ENCODE assay signal across 9 cellular contexts in genomic region chr3:21750831-21751391, GRCh38. TPM values are rescaled to one million over a fixed set of nuclear protein-coding genes. Genes with fewer than 3 reads are reported as not detected.
DNase-seq lines count a peak whose midpoint lies in the region; ATAC-seq and TF ChIP-seq lines count a peak whose summit lies in the region.
"Had no signal": no experiment of that assay in that cellular context is flagged by ENCODE, and none has a peak within 500 bp of the region (broad histone marks: within the 10 kb centered on the region; RNA-seq: fewer than 3 reads in every experiment).

A gene with protein sequence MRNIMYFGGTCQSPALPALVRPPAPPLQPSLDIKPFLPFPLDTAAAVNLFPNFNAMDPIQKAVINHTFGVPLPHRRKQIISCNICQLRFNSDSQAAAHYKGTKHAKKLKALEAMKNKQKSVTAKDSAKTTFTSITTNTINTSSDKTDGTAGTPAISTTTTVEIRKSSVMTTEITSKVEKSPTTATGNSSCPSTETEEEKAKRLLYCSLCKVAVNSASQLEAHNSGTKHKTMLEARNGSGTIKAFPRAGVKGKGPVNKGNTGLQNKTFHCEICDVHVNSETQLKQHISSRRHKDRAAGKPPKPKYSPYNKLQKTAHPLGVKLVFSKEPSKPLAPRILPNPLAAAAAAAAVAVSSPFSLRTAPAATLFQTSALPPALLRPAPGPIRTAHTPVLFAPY (minus strand): TSS chr3:21751210. CDS start chr3:21750916, 294 bp downstream.

- H3K27me3 Mint-ChIP-seq in T-cell: peaks cover 4% of the 10 kb centered on the region in 2 donors
- H3K27me3 Mint-ChIP-seq in activated CD4-positive, alpha-beta memory T cell treated with anti-CD3 and anti-CD28 coated beads for 36 hours: peaks cover 7% of the 10 kb centered on the region

- H3K4me1 ChIP-seq in subcutaneous abdominal adipose tissue (ENCODE audit: control insufficient read depth in 5 of 5, insufficient read depth in 5 of 5, low read length in 5 of 5): peaks cover 0 to 26% (median 9%) of the 10 kb centered on the region in 5 donors

- H3K4me3 Mint-ChIP-seq in T-cell: no peak within 1 kb of the TSS
- no peak within 1 kb of the TSS for H3K4me3 Mint-ChIP-seq in activated CD4-positive, alpha-beta memory T cell treated with anti-CD3 and anti-CD28 coated beads for 36 hours

- peak within 1 kb of the TSS in 2 of 5 donors; percentile 57 to 64 for H3K9ac ChIP-seq in subcutaneous abdominal adipose tissue (ENCODE audit: low read length in 5 of 5)

- H3K27ac Mint-ChIP-seq in T-cell: no peak within 1 kb of the TSS
- H3K27ac Mint-ChIP-seq in activated CD4-positive, alpha-beta memory T cell treated with anti-CD3 and anti-CD28 coated beads for 36 hours: no peak within 1 kb of the TSS

- no peaks in the 10 kb centered on the region for H3K27me3 ChIP-seq in kidney epithelial cell (ENCODE audit: control insufficient read depth, insufficient read depth, low read length)
- peaks cover 0 to 13% (median 11%) of the 10 kb centered on the region in 5 donors for H3K27me3 ChIP-seq in subcutaneous abdominal adipose tissue (ENCODE audit: control insufficient read depth in 5 of 5, insufficient read depth in 4 of 5, low read length in 5 of 5)

- H3K9me3 Mint-ChIP-seq in T-cell: peaks cover 0 to 16% (median 4%) of the 10 kb centered on the region in 3 donors
- no peaks in the 10 kb centered on the region for H3K9me3 Mint-ChIP-seq in activated CD4-positive, alpha-beta memory T cell treated with anti-CD3 and anti-CD28 coated beads for 36 hours

- H3K4me3 ChIP-seq in kidney epithelial cell (ENCODE audit: low read depth, low read length): peak within 1 kb of the TSS; percentile 55
- peak within 1 kb of the TSS; percentile 46 to 80 (median 60) for H3K4me3 ChIP-seq in subcutaneous abdominal adipose tissue (ENCODE audit: low read depth in 1 of 5, low read length in 5 of 5)

- no peaks in the 10 kb centered on the region for H3K9me3 ChIP-seq in subcutaneous abdominal adipose tissue (ENCODE audit: control insufficient read depth in 5 of 5, low read length in 5 of 5)

- H3K36me3 Mint-ChIP-seq in T-cell: no peaks in the 10 kb centered on the region
- no peaks in the 10 kb centered on the region for H3K36me3 Mint-ChIP-seq in activated CD4-positive, alpha-beta memory T cell treated with anti-CD3 and anti-CD28 coated beads for 36 hours

- CTCF ChIA-PET in T-cell (lab: Charles Lee): no interaction called here
- CTCF ChIA-PET in activated CD4-positive, alpha-beta memory T cell treated with anti-CD3 and anti-CD28 coated beads for 36 hours (lab: Charles Lee): interaction anchor here (0.6 kb wide), 1 partner anchor 245 kb away, joined by 4 read pairs; no protein-coding TSS in a partner anchor

- H3K4me1 Mint-ChIP-seq in T-cell: no peaks in the 10 kb centered on the region
- H3K4me1 Mint-ChIP-seq in activated CD4-positive, alpha-beta memory T cell treated with anti-CD3 and anti-CD28 coated beads for 36 hours (ENCODE audit: low read depth): no peaks in the 10 kb centered on the region

- intact Hi-C loops in activated CD4-positive, alpha-beta memory T cell treated with anti-CD3 and anti-CD28 coated beads for 36 hours (cut with micrococcal nuclease): no loop called here

- H3K27ac ChIP-seq in cingulate gyrus (ENCODE audit: low read depth, low read length): peak within 1 kb of the TSS; percentile 8
- H3K27ac ChIP-seq in subcutaneous abdominal adipose tissue (ENCODE audit: low read depth, low read length): peak within 1 kb of the TSS; percentile 44

- ATAC-seq in GM21381 (IDR thresholded peaks at IDR 0.05; ENCODE audit: unreplicated experiment) (no peak), GM18517 (IDR thresholded peaks at IDR 0.05; ENCODE audit: unreplicated experiment) (no peak), T-cell (replicated peaks in 1 of 4) (no peak)
- ATAC-seq: HCT116 had no signal

- H3K36me3 ChIP-seq in kidney epithelial cell (ENCODE audit: control insufficient read depth, insufficient read depth, low read length) (no peaks in the 10 kb centered on the region), subcutaneous abdominal adipose tissue (ENCODE audit: control insufficient read depth in 5 of 5, insufficient read depth in 5 of 5, low read length in 5 of 5) (no peaks in the 10 kb centered on the region)

- POLR2A ChIA-PET in T-cell (lab: Charles Lee): no interaction called here
- POLR2A ChIA-PET in activated CD4-positive, alpha-beta memory T cell treated with anti-CD3 and anti-CD28 coated beads for 36 hours (lab: Charles Lee): no interaction called here

- no peak for TF ChIP-seq CTCF in kidney epithelial cell (IDR thresholded peaks at IDR 0.05; ENCODE audit: insufficient read depth, low read length, poor library complexity, severe bottlenecking)

- DNase-seq in NCI-H1105 treated with DMSO at 0.1 percent for 48 hours (lab: John Stamatoyannopoulos, UW): peak; percentile 29
- no peak for DNase-seq in kidney epithelial cell (ENCODE audit: low read depth)
- DNase-seq in T-cell: no peak
- DNase-seq in activated CD4-positive, alpha-beta memory T cell treated with anti-CD3 and anti-CD28 coated beads for 36 hours: no peak

RNA-seq across cellular contexts. Expression of the gene that starts here (rescaled TPM):
- total RNA-seq in kidney epithelial cell (not detected in 2 replicates), T-cell (under 1 TPM; 0.03 to 0.47 (median 0.35) TPM)
- total RNA-seq in activated CD4-positive, alpha-beta memory T cell treated with anti-CD3 and anti-CD28 coated beads for 36 hours: not detected
